26 cellular contexts compared by ENCODE assay signal in the genomic region with DNA sequence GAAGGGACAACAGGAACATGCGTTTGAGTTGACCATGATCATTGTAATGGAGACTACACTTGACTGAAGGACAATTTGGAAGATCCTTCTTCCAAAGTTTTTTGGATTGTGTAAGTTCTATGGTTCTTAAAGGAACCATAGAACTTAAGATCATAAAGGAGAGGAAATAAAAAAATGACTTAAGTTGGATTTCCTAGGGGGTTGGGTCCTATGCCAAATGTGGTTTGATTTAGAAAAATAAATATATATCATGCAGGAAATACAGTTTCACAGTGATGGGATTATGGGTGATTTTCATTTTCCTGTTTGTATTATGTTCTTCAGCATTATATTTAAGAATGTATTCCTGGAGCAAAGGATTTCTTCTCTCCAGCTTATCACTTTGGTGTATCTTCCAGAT.
DNase-seq lines count a peak whose midpoint lies in the region; ATAC-seq and TF ChIP-seq lines count a peak whose summit lies in the region.
"Had no signal": no experiment of that assay in that cellular context is flagged by ENCODE, and none has a peak within 500 bp of the region (broad histone marks: within the 10 kb centered on the region; RNA-seq: fewer than 3 reads in every experiment).

No MANE protein-coding gene starts in this region.

- CTCF ChIA-PET in A673 (lab: Charles Lee), result no interaction called here

- peaks cover 83% of the 10 kb centered on the region for H3K4me1 ChIP-seq in A673 (ENCODE audit: insufficient read depth, low read length, poor library complexity, severe bottlenecking)
- H3K4me1 ChIP-seq: A549, BLaER1 had no signal

- no peaks in the 10 kb centered on the region for H3K27me3 ChIP-seq in A673 (replicated peaks; ENCODE audit: insufficient read depth, low read depth, low read length, poor library complexity)
- H3K27me3 ChIP-seq: BE2C, BLaER1 had no signal

- H3K9ac ChIP-seq in SK-N-MC (ENCODE audit: insufficient read length), result no peak overlapping the region
- H3K9ac ChIP-seq: BLaER1 had no signal

- H3K9me3 ChIP-seq in A673 (ENCODE audit: low read depth, low read length, poor library complexity, severe bottlenecking) (no peaks in the 10 kb centered on the region), SK-N-MC (ENCODE audit: low read depth, low read length) (no peaks in the 10 kb centered on the region)
- H3K9me3 ChIP-seq: A549, BE2C, BLaER1 had no signal

- intact Hi-C loops in A673 (cut with micrococcal nuclease; ENCODE audit: unreplicated experiment), result no loop called here

- DNase-seq in A673 (ENCODE audit: low spot score), result peak; percentile 82
- peak; percentile 79 for DNase-seq in SK-N-MC (ENCODE audit: low read depth, low spot score)
- peak; percentile 11 to 14 for DNase-seq in cardiac fibroblast (ENCODE audit: low read depth in 2 of 2)
- DNase-seq in iris pigment epithelial cell (ENCODE audit: low read depth), result peak; percentile 48
- no peak for DNase-seq in substantia nigra (lab: John Stamatoyannopoulos, UW)
- no peak for DNase-seq in activated T-cell treated with anti-CD3 and anti-CD28 coated beads, Interleukin-2, amount 50 U/mL, for 48 hours
- DNase-seq in central memory CD4-positive, alpha-beta T cell, result no peak
- DNase-seq: ACHN; BE2C; C1 segment of cervical spinal cord; CD4-positive, alpha-beta memory T cell; CD4-positive, CD25-positive, alpha-beta regulatory T cell; CD8-positive, alpha-beta memory T cell; COR-L47; DMS 273 treated with DMSO at 0.1 percent for 48 hours; DMS153; DMS53; DMS79; DND-41; EL; GDM1 had no signal

- H3K36me3 ChIP-seq in A673 (ENCODE audit: insufficient read depth, low read length, poor library complexity, severe bottlenecking) (no peaks in the 10 kb centered on the region), SK-N-MC (ENCODE audit: insufficient read depth, low read length) (no peaks in the 10 kb centered on the region)
- H3K36me3 ChIP-seq: BE2C, BLaER1 had no signal

- TF ChIP-seq CTCF in A673 (conservative IDR thresholded peaks at IDR 0.05; ENCODE audit: low read depth, low read length), result no peak
- no peak for TF ChIP-seq CTCF in cardiac fibroblast (IDR thresholded peaks at IDR 0.05; ENCODE audit: low read depth, low read length)

- POLR2A ChIA-PET in A673 (lab: Charles Lee; ENCODE audit: low non-redundant PET), result no interaction called here

- no peak for ATAC-seq in GM18909 (IDR thresholded peaks at IDR 0.05; ENCODE audit: poor library complexity, unreplicated experiment)
- ATAC-seq: A549, GM12878 had no signal

- H3K27ac ChIP-seq in A673 (ENCODE audit: low read depth, low read length, poor library complexity, severe bottlenecking) (peak overlapping the region; percentile 80), SK-N-MC (peak overlapping the region; percentile 79), substantia nigra (ENCODE audit: low read depth, low read length, poor library complexity, severe bottlenecking) (no peak overlapping the region)
- H3K27ac ChIP-seq: 22Rv1, A549, BLaER1 had no signal

- H3K4me3 ChIP-seq in A673 (ENCODE audit: low read depth, low read length, poor library complexity, severe bottlenecking) (no peak overlapping the region), SK-N-MC (no peak overlapping the region; the same call in 1 of the 2 replicates), cardiac fibroblast (replicated peaks in 1 of 2; ENCODE audit: low read depth in 2 of 2, low read length in 2 of 2) (no peak overlapping the region)
- H3K4me3 ChIP-seq: A549, BLaER1, GM12878 had no signal

- no TSS peak for BruUV-seq in A673 (replicated peaks; lab: Mats Ljungman, UMichigan)

Comparison
In these comparisons a context has a peak if more than half of its experiments do, and no peak if none do; other contexts are left out.
1. DNase-seq: peak in A673 (single experiment), SK-N-MC (single experiment), cardiac fibroblast (2 of 2) and iris pigment epithelial cell (single experiment); none in substantia nigra (0 of 49), activated T-cell treated with anti-CD3 and anti-CD28 coated beads, Interleukin-2, amount 50 U/mL, for 48 hours (0 of 2) and central memory CD4-positive, alpha-beta T cell (single experiment).